In the genomic region with DNA sequence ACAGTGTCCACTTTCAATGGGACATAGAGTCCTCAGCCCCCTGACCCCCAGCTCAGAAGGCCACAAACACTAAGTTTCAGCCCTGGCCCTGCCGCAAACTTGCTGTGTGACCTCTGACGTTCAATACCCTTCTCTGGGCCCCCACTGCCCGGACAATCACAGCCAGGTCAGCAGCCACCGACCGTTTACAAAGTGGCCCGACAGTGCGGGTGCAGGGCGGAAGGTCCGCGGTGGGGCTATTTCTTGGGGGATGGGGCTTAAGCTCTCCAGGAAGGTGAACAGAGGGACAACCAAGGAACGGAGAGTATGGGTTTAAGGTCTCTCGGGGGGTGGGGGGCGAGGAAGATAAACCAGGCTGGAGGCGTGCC, we compare ENCODE assay signal across 8 cellular contexts. TPM values are rescaled to one million over a fixed set of nuclear protein-coding genes. Genes with fewer than 3 reads are reported as not detected.
DNase-seq lines count a peak whose midpoint lies in the region; ATAC-seq and TF ChIP-seq lines count a peak whose summit lies in the region.

No MANE protein-coding gene starts in this region.

- H3K27ac Mint-ChIP-seq in effector memory CD8-positive, alpha-beta T cell, result peak overlapping the region; percentile 84 to 97

- H4K20me1 ChIP-seq in BLaER1 treated with 17β-estradiol and CSF1 and Interleukin-3, amounts not matched to agents 10 nM and 100 nM, result peaks cover 49 to 57% (median 52%) of the 10 kb centered on the region in 11 experiments
- peaks cover 21% of the 10 kb centered on the region for H4K20me1 ChIP-seq in OCI-LY7 (ENCODE audit: insufficient read depth, low read length)
- H4K20me1 ChIP-seq in neural cell (ENCODE audit: insufficient read depth), result no peaks in the 10 kb centered on the region

- H2AFZ ChIP-seq in OCI-LY7 (ENCODE audit: low read length) (no peak overlapping the region), neural cell (ENCODE audit: low read depth, low read length) (peak overlapping the region; percentile 95)

- peaks cover 55% of the 10 kb centered on the region for H3K36me3 Mint-ChIP-seq in effector memory CD8-positive, alpha-beta T cell (ENCODE audit: insufficient read depth)

- no peaks in the 10 kb centered on the region for H3K9me3 Mint-ChIP-seq in effector memory CD8-positive, alpha-beta T cell

- POLR2A ChIA-PET in OCI-LY7 (lab: Charles Lee), result interaction anchor here (0.6 to 1.0 kb wide), 4 partner anchors 59 to 218 kb away, joined by 3 to 5 read pairs (median 3); no protein-coding TSS in a partner anchor

- peaks cover 55 to 73% (median 61%) of the 10 kb centered on the region in 10 experiments for H3K4me1 ChIP-seq in BLaER1 treated with 17β-estradiol and CSF1 and Interleukin-3, amounts not matched to agents 10 nM and 100 nM
- peaks cover 29% of the 10 kb centered on the region for H3K4me1 ChIP-seq in OCI-LY7 (ENCODE audit: insufficient read depth, low read length, poor library complexity, severe bottlenecking)

- DNase-seq in OCI-LY7 (ENCODE audit: low spot score) (no peak), NCI-H526 treated with DMSO at 0.1 percent for 48 hours (lab: John Stamatoyannopoulos, UW) (no peak), NCI-H128 (lab: John Stamatoyannopoulos, UW; ENCODE audit: unreplicated experiment) (no peak), DMS 273 treated with DMSO at 0.1 percent for 48 hours (lab: John Stamatoyannopoulos, UW) (no peak)
- DNase-seq in effector memory CD8-positive, alpha-beta T cell, result no peak
- no peak for DNase-seq in stimulated activated CD4-positive, alpha-beta T cell treated with anti-CD3 and anti-CD28 coated beads, Interleukin-12 subunit alpha, Interleukin-12 subunit beta, amount 100 ng/mL, for 4 hours

- H3K27ac ChIP-seq in BLaER1 treated with 17β-estradiol and CSF1 and Interleukin-3, amounts not matched to agents 10 nM and 100 nM, result peak overlapping the region in 10 of 11 experiments; percentile 77 to 95 (median 84); a peak in 21 of 22 replicates
- peak overlapping the region; percentile 83 for H3K27ac ChIP-seq in OCI-LY7 (ENCODE audit: low read depth, low read length, poor library complexity, severe bottlenecking)
- H3K27ac ChIP-seq in neural cell (ENCODE audit: low read length), result peak overlapping the region; percentile 97

- TF ChIP-seq CTCF in OCI-LY7 (conservative IDR thresholded peaks at IDR 0.05; ENCODE audit: low read length), result no peak
- TF ChIP-seq CTCF in neural cell (IDR thresholded peaks at IDR 0.05; ENCODE audit: poor library complexity, severe bottlenecking), result no peak

- peak overlapping the region; percentile 94 to 96 for H3K4me3 Mint-ChIP-seq in effector memory CD8-positive, alpha-beta T cell

- no peak for ATAC-seq in effector memory CD8-positive, alpha-beta T cell (replicated peaks)

- TF ChIP-seq RAD21 in neural cell (conservative IDR thresholded peaks at IDR 0.05), result no peak

- H3K36me3 ChIP-seq in BLaER1 treated with 17β-estradiol and CSF1 and Interleukin-3, amounts not matched to agents 10 nM and 100 nM, result peaks cover 45 to 50% (median 48%) of the 10 kb centered on the region in 11 experiments
- H3K36me3 ChIP-seq in OCI-LY7 (ENCODE audit: insufficient read depth, low read length) (peaks cover 51% of the 10 kb centered on the region), neural cell (ENCODE audit: insufficient read depth, low read length) (no peaks in the 10 kb centered on the region)

- intact Hi-C loops in OCI-LY7 (cut with micrococcal nuclease; ENCODE audit: unreplicated experiment), result no loop called here

- H3K27me3 ChIP-seq in BLaER1 treated with 17β-estradiol and CSF1 and Interleukin-3, amounts not matched to agents 10 nM and 100 nM, result no peaks in the 10 kb centered on the region
- peaks cover 12% of the 10 kb centered on the region for H3K27me3 ChIP-seq in neural cell (ENCODE audit: insufficient read depth, low read depth, low read length)

- CTCF ChIA-PET in OCI-LY7 (lab: Charles Lee; ENCODE audit: unreplicated experiment), result no interaction called here

- H3F3A ChIP-seq in neural cell (ENCODE audit: insufficient read depth, low read length, poor library complexity, severe bottlenecking), result no peaks in the 10 kb centered on the region

- peaks cover 57% of the 10 kb centered on the region for H3K79me2 ChIP-seq in OCI-LY7 (ENCODE audit: insufficient read depth, low read depth, low read length)
- H3K79me2 ChIP-seq in neural cell (replicated peaks; ENCODE audit: insufficient read depth, low read length), result peaks cover 19% of the 10 kb centered on the region

- TF ChIP-seq EP300 in neural cell (conservative IDR thresholded peaks at IDR 0.05; ENCODE audit: poor library complexity, severe bottlenecking), result no peak

- peaks cover 6% of the 10 kb centered on the region in 2 donors for H3K27me3 Mint-ChIP-seq in effector memory CD8-positive, alpha-beta T cell

- peak overlapping the region; percentile 70 to 88 (median 80) for H3K4me3 ChIP-seq in BLaER1 treated with 17β-estradiol and CSF1 and Interleukin-3, amounts not matched to agents 10 nM and 100 nM
- H3K4me3 ChIP-seq in OCI-LY7 (ENCODE audit: low read depth, low read length, poor library complexity, severe bottlenecking) (peak overlapping the region; percentile 96), neural cell (ENCODE audit: low read length) (peak overlapping the region; percentile 93)

- H3K9me2 ChIP-seq in OCI-LY7 (ENCODE audit: insufficient read depth, low read length), result no peaks in the 10 kb centered on the region
- no peaks in the 10 kb centered on the region for H3K9me2 ChIP-seq in neural cell (ENCODE audit: insufficient read depth, low read length)

- peak overlapping the region; percentile 79 to 95 (median 88) for H3K9ac ChIP-seq in BLaER1 treated with 17β-estradiol and CSF1 and Interleukin-3, amounts not matched to agents 10 nM and 100 nM
- H3K9ac ChIP-seq in neural cell (ENCODE audit: low read length), result peak overlapping the region; percentile 93

- H3K9me3 ChIP-seq in BLaER1 treated with 17β-estradiol and CSF1 and Interleukin-3, amounts not matched to agents 10 nM and 100 nM (replicated peaks in 1 of 11), result no peaks in the 10 kb centered on the region
- no peaks in the 10 kb centered on the region for H3K9me3 ChIP-seq in OCI-LY7 (ENCODE audit: low read length)
- H3K9me3 ChIP-seq in neural cell (ENCODE audit: low read length), result no peaks in the 10 kb centered on the region

- TSS peak; percentile 58 for BruUV-seq in OCI-LY7 (replicated peaks; lab: Mats Ljungman, UMichigan)

- peaks cover 25 to 32% of the 10 kb centered on the region in 2 donors for H3K4me1 Mint-ChIP-seq in effector memory CD8-positive, alpha-beta T cell (ENCODE audit: low read depth in 2 of 2)

- peak overlapping the region; percentile 94 to 100 (median 99) for H3K4me2 ChIP-seq in BLaER1 treated with 17β-estradiol and CSF1 and Interleukin-3, amounts not matched to agents 10 nM and 100 nM
- peak overlapping the region; percentile 100 for H3K4me2 ChIP-seq in OCI-LY7 (ENCODE audit: low read length)
- H3K4me2 ChIP-seq in neural cell (ENCODE audit: low read length), result peak overlapping the region; percentile 98

TF ChIP-seq in neural cell, 6 proteins besides CTCF, POLR2A, EP300 and RAD21:
- TF ChIP-seq TAF1 (IDR thresholded peaks at IDR 0.05; ENCODE audit: low read depth) (peak; percentile 30), MXI1 (conservative IDR thresholded peaks at IDR 0.05; ENCODE audit: poor library complexity, severe bottlenecking) (no peak)
- TF ChIP-seq, protein P1, sequence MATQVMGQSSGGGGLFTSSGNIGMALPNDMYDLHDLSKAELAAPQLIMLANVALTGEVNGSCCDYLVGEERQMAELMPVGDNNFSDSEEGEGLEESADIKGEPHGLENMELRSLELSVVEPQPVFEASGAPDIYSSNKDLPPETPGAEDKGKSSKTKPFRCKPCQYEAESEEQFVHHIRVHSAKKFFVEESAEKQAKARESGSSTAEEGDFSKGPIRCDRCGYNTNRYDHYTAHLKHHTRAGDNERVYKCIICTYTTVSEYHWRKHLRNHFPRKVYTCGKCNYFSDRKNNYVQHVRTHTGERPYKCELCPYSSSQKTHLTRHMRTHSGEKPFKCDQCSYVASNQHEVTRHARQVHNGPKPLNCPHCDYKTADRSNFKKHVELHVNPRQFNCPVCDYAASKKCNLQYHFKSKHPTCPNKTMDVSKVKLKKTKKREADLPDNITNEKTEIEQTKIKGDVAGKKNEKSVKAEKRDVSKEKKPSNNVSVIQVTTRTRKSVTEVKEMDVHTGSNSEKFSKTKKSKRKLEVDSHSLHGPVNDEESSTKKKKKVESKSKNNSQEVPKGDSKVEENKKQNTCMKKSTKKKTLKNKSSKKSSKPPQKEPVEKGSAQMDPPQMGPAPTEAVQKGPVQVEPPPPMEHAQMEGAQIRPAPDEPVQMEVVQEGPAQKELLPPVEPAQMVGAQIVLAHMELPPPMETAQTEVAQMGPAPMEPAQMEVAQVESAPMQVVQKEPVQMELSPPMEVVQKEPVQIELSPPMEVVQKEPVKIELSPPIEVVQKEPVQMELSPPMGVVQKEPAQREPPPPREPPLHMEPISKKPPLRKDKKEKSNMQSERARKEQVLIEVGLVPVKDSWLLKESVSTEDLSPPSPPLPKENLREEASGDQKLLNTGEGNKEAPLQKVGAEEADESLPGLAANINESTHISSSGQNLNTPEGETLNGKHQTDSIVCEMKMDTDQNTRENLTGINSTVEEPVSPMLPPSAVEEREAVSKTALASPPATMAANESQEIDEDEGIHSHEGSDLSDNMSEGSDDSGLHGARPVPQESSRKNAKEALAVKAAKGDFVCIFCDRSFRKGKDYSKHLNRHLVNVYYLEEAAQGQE (IDR thresholded peaks at IDR 0.05; ENCODE audit: borderline replicate concordance), result no peak

RNA-seq across cellular contexts. Expression of a gene that starts 0.5 kb away (rescaled TPM):
- 75.5 and 87.0 TPM in 2 replicates for total RNA-seq in OCI-LY7 (2014; rRNA removed; shearing (Covaris generic))
- 96.3 and 104 TPM in 2 replicates for total RNA-seq in OCI-LY7 (2022)
- polyA plus RNA-seq in neural cell, result 153 and 171 TPM in 2 replicates
- 54.2 and 63.1 TPM in 2 replicates for polyA minus RNA-seq in neural cell

RNA-seq across cellular contexts. Expression of a gene that starts 1.5 kb away (rescaled TPM):
- 10.3 and 20.4 TPM in 2 replicates for total RNA-seq in OCI-LY7 (2014; rRNA removed; shearing (Covaris generic))
- total RNA-seq in OCI-LY7 (2022), result 18.1 and 23.6 TPM in 2 replicates
- polyA plus RNA-seq in neural cell, result 8.6 and 11.2 TPM in 2 replicates
- polyA minus RNA-seq in neural cell, result 8.8 and 10.7 TPM in 2 replicates

RNA-seq across cellular contexts. Expression of a gene that starts 31.4 kb away (rescaled TPM):
- 17.2 and 19.4 TPM in 2 replicates for total RNA-seq in OCI-LY7 (2014; rRNA removed; shearing (Covaris generic))
- total RNA-seq in OCI-LY7 (2022), result 26.8 and 27.1 TPM in 2 replicates
- 3.8 and 4.2 TPM in 2 replicates for polyA plus RNA-seq in neural cell
- polyA minus RNA-seq in neural cell, result 6.6 and 8.2 TPM in 2 replicates
